Comparison of ENCODE assay signal across 8 cellular contexts in genomic region chr17:17693955-17694228, GRCh38. TPM values are rescaled to one million over a fixed set of nuclear protein-coding genes. Genes with fewer than 3 reads are reported as not detected.
DNase-seq lines count a peak whose midpoint lies in the region; ATAC-seq and TF ChIP-seq lines count a peak whose summit lies in the region.

No MANE protein-coding gene starts in this region.

- H2BK120ac ChIP-seq in mesendoderm (ENCODE audit: low read depth, low read length) = no peak overlapping the region

- H3K4me2 ChIP-seq in mesendoderm (ENCODE audit: low read length) = no peak overlapping the region

- peaks cover 3% of the 10 kb centered on the region for H3K79me1 ChIP-seq in mesendoderm (ENCODE audit: low read length)

- ATAC-seq in GM18873 (IDR thresholded peaks at IDR 0.05; ENCODE audit: low FRiP score, unreplicated experiment) = no peak
- ATAC-seq in HG02852 (IDR thresholded peaks at IDR 0.05; ENCODE audit: unreplicated experiment) = no peak
- ATAC-seq in HG03432 (IDR thresholded peaks at IDR 0.05; ENCODE audit: unreplicated experiment) = no peak
- ATAC-seq in HG02981 (IDR thresholded peaks at IDR 0.05; ENCODE audit: unreplicated experiment) = no peak

- peaks cover 3% of the 10 kb centered on the region for H3K27me3 ChIP-seq in mesendoderm (ENCODE audit: insufficient read depth, low read length, poor library complexity)

- H3K36me3 ChIP-seq in mesendoderm (ENCODE audit: control insufficient read depth, insufficient read depth, low read length) = no peaks in the 10 kb centered on the region

- peak overlapping the region; percentile 66 for H2BK5ac ChIP-seq in mesendoderm (ENCODE audit: low read length)

- H3K56ac ChIP-seq in mesendoderm (ENCODE audit: low read length) = peak overlapping the region; percentile 88

- no peaks in the 10 kb centered on the region; the same call in 1 of the 2 replicates for H3K27me3 Mint-ChIP-seq in HFFc6 (ENCODE audit: insufficient read depth)

- H3K9ac ChIP-seq in mesendoderm (ENCODE audit: low read length) = peak overlapping the region; percentile 67

- DNase-seq in HFFc6 = no peak
- peak; percentile 55 for DNase-seq in mesendoderm

- H2AK5ac ChIP-seq in mesendoderm (ENCODE audit: low read length) = peak overlapping the region; percentile 92

- peak overlapping the region; percentile 74 for H3K4ac ChIP-seq in mesendoderm (ENCODE audit: low read depth, low read length)

- WGBS in mesendoderm (ENCODE audit: extremely low coverage, insufficient coverage, low lambda C conversion rate) = no CpG with 5 or more reads among the region's 8 CpGs

- H4K8ac ChIP-seq in mesendoderm (ENCODE audit: low read depth, low read length) = no peak overlapping the region

- no peak for TF ChIP-seq CTCF in 22Rv1 (IDR thresholded peaks at IDR 0.05)
- TF ChIP-seq CTCF in HFFc6 (IDR thresholded peaks at IDR 0.05) = no peak

- peak overlapping the region; percentile 98 for H3K27ac Mint-ChIP-seq in HFFc6

- H3K27ac ChIP-seq in 22Rv1 = peak overlapping the region; percentile 97
- peak overlapping the region; percentile 95 for H3K27ac ChIP-seq in angular gyrus (ENCODE audit: low read depth, low read length)
- peak overlapping the region; percentile 62 for H3K27ac ChIP-seq in mesendoderm (ENCODE audit: low read depth, low read length)

- H3K23ac ChIP-seq in mesendoderm (ENCODE audit: low read length) = no peak overlapping the region

- H2BK15ac ChIP-seq in mesendoderm (replicated peaks; ENCODE audit: low read depth) = no peak overlapping the region

- H3K36me3 Mint-ChIP-seq in HFFc6 (ENCODE audit: low read depth) = no peaks in the 10 kb centered on the region

- H3K4me3 ChIP-seq in mesendoderm (ENCODE audit: low read length) = no peak overlapping the region

- H3K4me1 ChIP-seq in mesendoderm (ENCODE audit: control insufficient read depth, low read depth, low read length) = peaks cover 23% of the 10 kb centered on the region

- H3K9me3 Mint-ChIP-seq in HFFc6 = no peaks in the 10 kb centered on the region

- H3K18ac ChIP-seq in mesendoderm (ENCODE audit: low read length) = peak overlapping the region; percentile 54

- H3K4me1 Mint-ChIP-seq in HFFc6 (ENCODE audit: low read depth) = peaks cover 83% of the 10 kb centered on the region

- no peak overlapping the region for H4K5ac ChIP-seq in mesendoderm (ENCODE audit: low read length)

- H3K4me3 Mint-ChIP-seq in HFFc6 = peak overlapping the region; percentile 76

- H3K79me2 ChIP-seq in mesendoderm (ENCODE audit: control insufficient read depth, insufficient read depth, low read length) = no peaks in the 10 kb centered on the region

RNA-seq across cellular contexts. Expression of gene RAI1, which starts 12.6 kb away (rescaled TPM):
- total RNA-seq in HFFc6 (2021; fragmentation: NEBNext Ultra II Directional; extraction: Animal tissue kit (Norgen Biotek cat#: 25700)) = 10 to 100 TPM; 26.9 to 29.3 (median 29.0) TPM
- 0.60 TPM for polyA plus RNA-seq in mesendoderm (2013, experiment 1 of 2)
- polyA plus RNA-seq in mesendoderm (2013, experiment 2 of 2) = 0.69 TPM
